ENCODE assay signal across 25 cellular contexts in genomic region chr22:47341464-47341863, GRCh38.
"Had no signal": no experiment of that assay in that cellular context is flagged by ENCODE, and none has a peak within 500 bp of the region (broad histone marks: within the 10 kb centered on the region; RNA-seq: fewer than 3 reads in every experiment).

No MANE protein-coding gene starts in this region.

- H3K4me3 Mint-ChIP-seq: dendritic cell treated with granulocyte-macrophage colony-stimulating factor and Interleukin-4, amounts not matched to agents 40 ng/mL and 50 ng/mL, for 4 days; effector memory CD8-positive, alpha-beta T cell; endodermal cell had no signal

- ATAC-seq: effector memory CD8-positive, alpha-beta T cell; foreskin keratinocyte; gastrocnemius medialis; heart left ventricle; heart right ventricle had no signal

- H3K4me1 Mint-ChIP-seq: endodermal cell had no signal

- H3K27ac ChIP-seq: colonic mucosa, coronary artery, dorsolateral prefrontal cortex, epithelial cell of prostate, esophagus squamous epithelium, foreskin keratinocyte, gastrocnemius medialis, heart left ventricle, heart right ventricle had no signal

- H3K36me3 ChIP-seq: colonic mucosa, esophagus squamous epithelium, gastrocnemius medialis, heart left ventricle, heart right ventricle had no signal

- H3K4me3 ChIP-seq: colonic mucosa, coronary artery, dorsolateral prefrontal cortex, esophagus squamous epithelium, gastrocnemius medialis, heart left ventricle, heart right ventricle had no signal

- DNase-seq: colonic mucosa; cortex of kidney; dermis blood vessel endothelial cell; dorsolateral prefrontal cortex; effector CD4-positive, alpha-beta T cell; effector CD8-positive, alpha-beta T cell; effector memory CD4-positive, alpha-beta T cell; effector memory CD8-positive, alpha-beta T cell; endodermal cell; erythroblast; esophagus squamous epithelium; foreskin keratinocyte; foreskin melanocyte; gastrocnemius medialis; glutamatergic neuron; head of caudate nucleus; heart left ventricle; heart right ventricle had no signal

- H3K27ac Mint-ChIP-seq: dendritic cell treated with granulocyte-macrophage colony-stimulating factor and Interleukin-4, amounts not matched to agents 40 ng/mL and 50 ng/mL, for 4 days; effector memory CD8-positive, alpha-beta T cell; endodermal cell had no signal

- H3K9me3 Mint-ChIP-seq: dendritic cell treated with granulocyte-macrophage colony-stimulating factor and Interleukin-4, amounts not matched to agents 40 ng/mL and 50 ng/mL, for 4 days; effector memory CD8-positive, alpha-beta T cell had no signal

- H3K27me3 ChIP-seq: colonic mucosa, foreskin keratinocyte, gastrocnemius medialis had no signal

- H3K4me1 ChIP-seq: colonic mucosa, foreskin keratinocyte, gastrocnemius medialis, heart left ventricle, heart right ventricle had no signal

- H3K9me3 ChIP-seq: colonic mucosa, esophagus squamous epithelium, gastrocnemius medialis, heart left ventricle, heart right ventricle had no signal

- FAIRE-seq: colon, endometrium, endothelial cell of umbilical vein, frontal cortex had no signal
